Comparison of ENCODE assay signal across 21 cellular contexts in the genomic region with DNA sequence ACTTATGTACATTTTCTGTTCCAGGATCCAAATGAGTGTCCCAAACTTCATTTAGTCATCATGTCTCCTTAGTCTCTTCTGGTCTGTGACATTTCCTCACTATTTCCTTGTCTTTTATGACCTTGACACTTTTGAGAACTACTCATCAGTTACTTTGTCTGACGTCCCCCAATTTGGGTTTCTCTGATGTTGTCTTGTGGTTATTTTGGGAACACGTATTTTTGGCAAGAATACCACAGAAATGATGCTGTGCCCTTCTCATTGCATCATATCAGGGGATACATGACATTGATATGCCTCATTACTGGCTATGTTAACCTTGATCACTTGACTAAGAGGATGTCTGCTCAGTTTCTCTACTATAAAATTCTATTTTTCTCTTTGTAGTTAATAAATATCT.
"Had no signal": no experiment of that assay in that cellular context is flagged by ENCODE, and none has a peak within 500 bp of the region (broad histone marks: within the 10 kb centered on the region; RNA-seq: fewer than 3 reads in every experiment).

No MANE protein-coding gene starts in this region.

- H3K4me3 ChIP-seq: body of pancreas, dorsolateral prefrontal cortex, gastroesophageal sphincter, heart right ventricle, suprapubic skin, transverse colon, uterus had no signal

- H3K27ac Mint-ChIP-seq: activated CD4-positive, alpha-beta T cell treated with anti-CD3 and anti-CD28 coated beads, Interleukin-2, amount 10 ng/mL, durations not matched to agents 24 days and 14 days; activated CD8-positive, alpha-beta T cell treated with anti-CD3 and anti-CD28 coated beads, Interleukin-2, amount 10 ng/mL, durations not matched to agents 7 days and 5 days; activated naive CD4-positive, alpha-beta T cell treated with anti-CD3 and anti-CD28 coated beads, Interleukin-2, amount 50 U/mL, for 24 hours; stimulated activated naive CD8-positive, alpha-beta T cell treated with anti-CD3 and anti-CD28 coated beads, Interleukin-15, Interleukin-2, amounts not matched to agents 100 ng/mL and 50 ng/mL, for 24 hours; T-cell had no signal

- H3K27me3 Mint-ChIP-seq: activated CD4-positive, alpha-beta T cell treated with anti-CD3 and anti-CD28 coated beads, Interleukin-2, amount 10 ng/mL, durations not matched to agents 24 days and 14 days; activated naive CD4-positive, alpha-beta T cell treated with anti-CD3 and anti-CD28 coated beads, Interleukin-2, amount 50 U/mL, for 24 hours; stimulated activated naive CD8-positive, alpha-beta T cell treated with anti-CD3 and anti-CD28 coated beads, Interleukin-15, Interleukin-2, amounts not matched to agents 100 ng/mL and 50 ng/mL, for 24 hours had no signal

- DNase-seq: activated CD4-positive, alpha-beta T cell treated with anti-CD3 and anti-CD28 coated beads, Interleukin-2, amount 10 ng/mL, durations not matched to agents 24 days and 14 days; activated CD4-positive, CD25-positive, alpha-beta regulatory T cell; activated CD8-positive, alpha-beta T cell treated with anti-CD3 and anti-CD28 coated beads, Interleukin-2, amount 10 ng/mL, durations not matched to agents 7 days and 5 days; activated effector memory CD4-positive, alpha-beta T cell treated with anti-CD3 and anti-CD28 coated beads, Interleukin-2, amount 50 U/mL, for 16 hours; activated T-cell treated with anti-CD3 and anti-CD28 coated beads, Interleukin-2, amount 50 U/mL, for 4 hours; amygdala; body of pancreas; dorsolateral prefrontal cortex; heart right ventricle; kidney glomerular epithelial cell; left ventricle myocardium superior; occipital lobe; posterior cingulate gyrus; stimulated activated CD4-positive, alpha-beta T cell treated with anti-CD3 and anti-CD28 coated beads, Interleukin-2, amount 100 ng/mL, for 24 hours; T-cell; transverse colon; uterus had no signal

- H3K36me3 ChIP-seq: gastroesophageal sphincter, heart right ventricle, suprapubic skin, transverse colon, uterus had no signal

- H3K9me3 ChIP-seq: body of pancreas, gastroesophageal sphincter, suprapubic skin, transverse colon, uterus had no signal

- H3K36me3 Mint-ChIP-seq: activated naive CD4-positive, alpha-beta T cell treated with anti-CD3 and anti-CD28 coated beads, Interleukin-2, amount 50 U/mL, for 24 hours; T-cell had no signal

- H3K9me3 Mint-ChIP-seq: activated naive CD4-positive, alpha-beta T cell treated with anti-CD3 and anti-CD28 coated beads, Interleukin-2, amount 50 U/mL, for 24 hours; activated T-cell treated with anti-CD3 and anti-CD28 coated beads, Interleukin-2, amount 50 U/mL, for 4 hours; stimulated activated naive CD8-positive, alpha-beta T cell treated with anti-CD3 and anti-CD28 coated beads, Interleukin-15, Interleukin-2, amounts not matched to agents 100 ng/mL and 50 ng/mL, for 24 hours had no signal

- ATAC-seq: activated CD8-positive, alpha-beta T cell treated with anti-CD3 and anti-CD28 coated beads, Interleukin-2, amount 10 ng/mL, durations not matched to agents 7 days and 5 days; body of pancreas; gastroesophageal sphincter; heart right ventricle; left ventricle myocardium superior; T-cell had no signal

- H3K27ac ChIP-seq: body of pancreas, dorsolateral prefrontal cortex, gastroesophageal sphincter, heart right ventricle, suprapubic skin, transverse colon, uterus had no signal

- H3K4me1 Mint-ChIP-seq: T-cell had no signal

- H3K4me1 ChIP-seq: body of pancreas, gastroesophageal sphincter, heart right ventricle, suprapubic skin, transverse colon, uterus had no signal

- H3K4me3 Mint-ChIP-seq: activated CD4-positive, alpha-beta T cell treated with anti-CD3 and anti-CD28 coated beads, Interleukin-2, amount 10 ng/mL, durations not matched to agents 24 days and 14 days; activated CD8-positive, alpha-beta T cell treated with anti-CD3 and anti-CD28 coated beads, Interleukin-2, amount 10 ng/mL, durations not matched to agents 7 days and 5 days; activated naive CD4-positive, alpha-beta T cell treated with anti-CD3 and anti-CD28 coated beads, Interleukin-2, amount 50 U/mL, for 24 hours; activated T-cell treated with anti-CD3 and anti-CD28 coated beads, Interleukin-2, amount 50 U/mL, for 4 hours; stimulated activated naive CD8-positive, alpha-beta T cell treated with anti-CD3 and anti-CD28 coated beads, Interleukin-15, Interleukin-2, amounts not matched to agents 100 ng/mL and 50 ng/mL, for 24 hours; T-cell had no signal

- H3K27me3 ChIP-seq: body of pancreas, gastroesophageal sphincter, suprapubic skin, transverse colon, uterus had no signal
